Comparison of ENCODE assay signal across 8 cellular contexts in genomic region chr3:141076821-141077571, GRCh38. TPM values are rescaled to one million over a fixed set of nuclear protein-coding genes. Genes with fewer than 3 reads are reported as not detected.
DNase-seq lines count a peak whose midpoint lies in the region; ATAC-seq and TF ChIP-seq lines count a peak whose summit lies in the region.

No MANE protein-coding gene starts in this region.

- H3K27ac ChIP-seq in CD4-positive, alpha-beta T cell (ENCODE audit: low read depth, low read length) = no peak overlapping the region
- peak overlapping the region; percentile 27 for H3K27ac ChIP-seq in layer of hippocampus (ENCODE audit: low read depth, low read length)

- H3K27me3 ChIP-seq in CD4-positive, alpha-beta T cell (ENCODE audit: control insufficient read depth, insufficient read depth, low read length) = no peaks in the 10 kb centered on the region
- H3K27me3 ChIP-seq in layer of hippocampus (ENCODE audit: control insufficient read depth, insufficient read depth, low read length) = no peaks in the 10 kb centered on the region

- intact Hi-C loops in CD4-positive, alpha-beta T cell (cut with DNase I, micrococcal nuclease) = no loop called here

- no peak for TF ChIP-seq CTCF in CD4-positive, alpha-beta T cell (IDR thresholded peaks at IDR 0.05)
- no peak for TF ChIP-seq CTCF in NB4 (IDR thresholded peaks at IDR 0.05; ENCODE audit: low read depth, low read length)
- no peak for TF ChIP-seq CTCF in astrocyte of the cerebellum (IDR thresholded peaks at IDR 0.05; ENCODE audit: low read depth, low read length, missing control alignments)

- H3K9me3 ChIP-seq in CD4-positive, alpha-beta T cell (ENCODE audit: control insufficient read depth, low read length) = no peaks in the 10 kb centered on the region

- CTCF ChIA-PET in CD4-positive, alpha-beta T cell (lab: Charles Lee) = no interaction called here

- peak overlapping the region; percentile 58 for H3K4me3 Mint-ChIP-seq in CD4-positive, alpha-beta T cell

- no peaks in the 10 kb centered on the region for H3K9me3 Mint-ChIP-seq in CD4-positive, alpha-beta T cell

- no peak overlapping the region for H3K4me3 ChIP-seq in NB4 (ENCODE audit: low read depth, low read length)
- peak overlapping the region; percentile 16 for H3K4me3 ChIP-seq in astrocyte of the cerebellum (ENCODE audit: low read depth, low read length)

- no peak for TF ChIP-seq POLR2A in NB4 (IDR thresholded peaks at IDR 0.05; ENCODE audit: extremely low read depth, insufficient read length)

- H3K27ac Mint-ChIP-seq in CD4-positive, alpha-beta T cell = no peak overlapping the region

- no peaks in the 10 kb centered on the region for H3K27me3 Mint-ChIP-seq in CD4-positive, alpha-beta T cell

- H3K4me1 Mint-ChIP-seq in CD4-positive, alpha-beta T cell (ENCODE audit: low read depth) = peaks cover 12% of the 10 kb centered on the region

- POLR2A ChIA-PET in CD4-positive, alpha-beta T cell (lab: Charles Lee) = no interaction called here

- peak; percentile 61 for ATAC-seq in CD4-positive, alpha-beta T cell (ENCODE audit: poor library complexity)
- ATAC-seq in GM18861 (IDR thresholded peaks at IDR 0.05; ENCODE audit: unreplicated experiment) (no peak), HG03432 (IDR thresholded peaks at IDR 0.05; ENCODE audit: unreplicated experiment) (no peak)

- peak in 1 of 10 experiments; percentile 33 for DNase-seq in CD4-positive, alpha-beta T cell
- DNase-seq in NB4 (ENCODE audit: low read depth) = peak; percentile 56
- no peak for DNase-seq in astrocyte of the cerebellum (ENCODE audit: low read depth)
- peak; percentile 12 for DNase-seq in stimulated activated CD4-positive, alpha-beta T cell treated with anti-CD3 and anti-CD28 coated beads, Interleukin-4, amount 100 ng/mL, for 1 hour
- DNase-seq in epidermal melanocyte (ENCODE audit: insufficient read length, low spot score) = no peak

- in situ Hi-C loops in astrocyte of the cerebellum (cut with HindIII; ENCODE audit: low sequenced_read_pairs) = no loop called here

- H3K36me3 Mint-ChIP-seq in CD4-positive, alpha-beta T cell (ENCODE audit: low read depth) = no peaks in the 10 kb centered on the region

RNA-seq across cellular contexts. Expression of gene SPSB4, which starts 25.8 kb away (rescaled TPM):
- total RNA-seq in CD4-positive, alpha-beta T cell = not detected

Comparison
In these comparisons a context has a peak if more than half of its experiments do, and no peak if none do; other contexts are left out.
1. DNase-seq: peak in NB4 (single experiment) and stimulated activated CD4-positive, alpha-beta T cell treated with anti-CD3 and anti-CD28 coated beads, Interleukin-4, amount 100 ng/mL, for 1 hour (single experiment); none in astrocyte of the cerebellum (single experiment) and epidermal melanocyte (single experiment).